ENCODE assay signal across 1 cellular context in genomic region chr5:132072508-132072907, GRCh38.
TF ChIP-seq lines count a peak whose summit lies in the region.

No MANE protein-coding gene starts in this region.

TF ChIP-seq in GM12891, 5 proteins besides CTCF, POLR2A, EP300 and RAD21:
- TF ChIP-seq PAX5 (IDR thresholded peaks at IDR 0.05; ENCODE audit: insufficient read depth, low read length, severe bottlenecking) (no peak), POLR2AphosphoS5 (IDR thresholded peaks at IDR 0.05; ENCODE audit: low read depth, low read length) (no peak), TAF1 (IDR thresholded peaks at IDR 0.05; ENCODE audit: low read depth, low read length) (no peak)
